ENCODE assay signal across 9 cellular contexts in genomic region chr16:11793840-11794239, GRCh38. TPM values are rescaled to one million over a fixed set of nuclear protein-coding genes. Genes with fewer than 3 reads are reported as not detected.
DNase-seq lines count a peak whose midpoint lies in the region; ATAC-seq, FAIRE-seq and TF ChIP-seq lines count a peak whose summit lies in the region.
"Had no signal": no experiment of that assay in that cellular context is flagged by ENCODE, and none has a peak within 500 bp of the region (broad histone marks: within the 10 kb centered on the region; RNA-seq: fewer than 3 reads in every experiment).

No MANE protein-coding gene starts in this region.

- POLR2A ChIA-PET in activated CD4-positive, alpha-beta memory T cell treated with anti-CD3 and anti-CD28 coated beads for 36 hours (lab: Charles Lee) = interaction anchor here (1.0 to 1.2 kb wide), 2 partner anchors 11 to 36 kb away, joined by 3 read pairs; no protein-coding TSS in a partner anchor

- H3K4me1 ChIP-seq in hepatocyte (ENCODE audit: insufficient read depth) (peaks cover 61% of the 10 kb centered on the region), stomach (peaks cover 68 to 85% (median 76%) of the 10 kb centered on the region in 4 donors)

- H3K27me3 Mint-ChIP-seq in activated T-cell treated with anti-CD3 and anti-CD28 coated beads, Interleukin-2, amount 50 U/mL, for 4 hours (ENCODE audit: low read depth) = no peaks in the 10 kb centered on the region
- H3K27me3 Mint-ChIP-seq in activated CD4-positive, alpha-beta memory T cell treated with anti-CD3 and anti-CD28 coated beads for 36 hours = no peaks in the 10 kb centered on the region

- no peak for TF ChIP-seq EP300 in stomach (IDR thresholded peaks at IDR 0.05)

- TF ChIP-seq POLR2A in stomach (IDR thresholded peaks at IDR 0.05) = no peak

- in situ Hi-C loops in GM13977 (cut with MboI; ENCODE audit: low pct_unique_long_range_greater_than_20kb, low sequenced_read_pairs, unreplicated experiment) = no loop called here

- H3K4me1 Mint-ChIP-seq in activated T-cell treated with anti-CD3 and anti-CD28 coated beads, Interleukin-2, amount 50 U/mL, for 4 hours (ENCODE audit: low read depth) = peaks cover 70% of the 10 kb centered on the region
- peaks cover 71% of the 10 kb centered on the region for H3K4me1 Mint-ChIP-seq in activated CD4-positive, alpha-beta memory T cell treated with anti-CD3 and anti-CD28 coated beads for 36 hours (ENCODE audit: low read depth)

- H3K27ac Mint-ChIP-seq in activated CD4-positive, alpha-beta memory T cell treated with anti-CD3 and anti-CD28 coated beads for 36 hours = peak overlapping the region; percentile 91

- no peak for TF ChIP-seq CTCF in hepatocyte (IDR thresholded peaks at IDR 0.05; ENCODE audit: poor library complexity)
- no peak for TF ChIP-seq CTCF in stomach (IDR thresholded peaks at IDR 0.05)
- TF ChIP-seq CTCF in GM13977 (IDR thresholded peaks at IDR 0.05; ENCODE audit: extremely low read depth, insufficient read depth, missing control alignments) = no peak
- no peak for TF ChIP-seq CTCF in D721Med (IDR thresholded peaks at IDR 0.05; ENCODE audit: insufficient read depth, missing control alignments)

- H3K9me2 ChIP-seq in hepatocyte (replicated peaks; ENCODE audit: insufficient read depth) = no peaks in the 10 kb centered on the region

- CTCF ChIA-PET in activated CD4-positive, alpha-beta memory T cell treated with anti-CD3 and anti-CD28 coated beads for 36 hours (lab: Charles Lee) = interaction anchor here (0.6 to 1.1 kb wide), 3 partner anchors 10 to 130 kb away, joined by 3 to 4 read pairs (median 3); no protein-coding TSS in a partner anchor

- H3K27ac ChIP-seq in hepatocyte (peak overlapping the region; percentile 98), stomach (peak overlapping the region in 4 of 5 donors; percentile 74 to 99 (median 88))

- DNase-seq in activated T-cell treated with anti-CD3 and anti-CD28 coated beads, Interleukin-2, amount 50 U/mL, for 4 hours = no peak
- DNase-seq in activated T-cell treated with anti-CD3 and anti-CD28 coated beads for 4 hours = no peak
- DNase-seq in activated CD4-positive, alpha-beta memory T cell treated with anti-CD3 and anti-CD28 coated beads for 36 hours = peak; percentile 36
- peak; percentile 51 for DNase-seq in hepatocyte (ENCODE audit: low spot score)
- no peak for DNase-seq in stomach
- no peak for DNase-seq in GM13977 (ENCODE audit: low spot score)
- no peak for DNase-seq in D721Med (ENCODE audit: insufficient read length, low spot score)
- no peak for DNase-seq in COLO829 (ENCODE audit: low spot score)
- DNase-seq: aorta had no signal

- no peaks in the 10 kb centered on the region for H3K27me3 ChIP-seq in hepatocyte
- H3K27me3 ChIP-seq in stomach = no peaks in the 10 kb centered on the region

- H3K79me2 ChIP-seq in hepatocyte = peaks cover 89% of the 10 kb centered on the region

- WGBS in hepatocyte (ENCODE audit: low lambda C conversion rate, missing lambda C conversion rate) = 65% methylated on average over 7 of the region's 7 CpGs
- 64 to 76% (median 73%) methylated on average over 7 of the region's 7 CpGs for WGBS in stomach, 5 donors

- H4K20me1 ChIP-seq in hepatocyte (ENCODE audit: insufficient read depth, poor library complexity, severe bottlenecking) = peaks cover 55% of the 10 kb centered on the region

- FAIRE-seq in D721Med (lab: Jason Lieb, UNC) = no peak

- intact Hi-C loops in activated CD4-positive, alpha-beta memory T cell treated with anti-CD3 and anti-CD28 coated beads for 36 hours (cut with micrococcal nuclease) = loop anchor here (1.0 kb wide), 1 partner anchor 11 kb away; no protein-coding TSS in a partner anchor
- intact Hi-C loops in stomach (cut with DNase I; ENCODE audit: low total_unique reads) = loop anchor here (10.0 kb wide), 1 partner anchor 49 kb away; the partner anchor contains the start of gene TXNDC11

- H2AFZ ChIP-seq in hepatocyte = no peak overlapping the region

- peak overlapping the region; percentile 90 for H3K4me3 Mint-ChIP-seq in activated T-cell treated with anti-CD3 and anti-CD28 coated beads, Interleukin-2, amount 50 U/mL, for 4 hours
- peak overlapping the region; percentile 85 for H3K4me3 Mint-ChIP-seq in activated CD4-positive, alpha-beta memory T cell treated with anti-CD3 and anti-CD28 coated beads for 36 hours

- H3K9me3 Mint-ChIP-seq in activated T-cell treated with anti-CD3 and anti-CD28 coated beads, Interleukin-2, amount 50 U/mL, for 4 hours = no peaks in the 10 kb centered on the region
- H3K9me3 Mint-ChIP-seq in activated CD4-positive, alpha-beta memory T cell treated with anti-CD3 and anti-CD28 coated beads for 36 hours = no peaks in the 10 kb centered on the region

- H3K4me3 ChIP-seq in hepatocyte (no peak overlapping the region), stomach (no peak overlapping the region)

- H3K9me3 ChIP-seq in hepatocyte (ENCODE audit: low read depth) = no peaks in the 10 kb centered on the region
- H3K9me3 ChIP-seq in stomach = no peaks in the 10 kb centered on the region

- peak overlapping the region; percentile 86 for H3K4me2 ChIP-seq in hepatocyte

- no peaks in the 10 kb centered on the region for H3K36me3 ChIP-seq in hepatocyte (replicated peaks; ENCODE audit: insufficient read depth, low read depth)
- H3K36me3 ChIP-seq in stomach = peaks cover 0 to 18% (median 4%) of the 10 kb centered on the region in 4 donors

- ATAC-seq in activated T-cell treated with anti-CD3 and anti-CD28 coated beads, Interleukin-2, amount 50 U/mL, for 4 hours = no peak

- H3K36me3 Mint-ChIP-seq in activated T-cell treated with anti-CD3 and anti-CD28 coated beads, Interleukin-2, amount 50 U/mL, for 4 hours (ENCODE audit: insufficient read depth) = peaks cover 15% of the 10 kb centered on the region
- H3K36me3 Mint-ChIP-seq in activated CD4-positive, alpha-beta memory T cell treated with anti-CD3 and anti-CD28 coated beads for 36 hours = peaks cover 30% of the 10 kb centered on the region

RNA-seq across cellular contexts. Expression of gene ZC3H7A, which starts 3.2 kb away (rescaled TPM):
- 10 to 100 TPM; 33.3 to 39.7 (median 38.4) TPM for total RNA-seq in activated T-cell treated with anti-CD3 and anti-CD28 coated beads, Interleukin-2, amount 50 U/mL, for 4 hours
- 10 to 100 TPM; 65.1 to 75.5 TPM for total RNA-seq in activated CD4-positive, alpha-beta memory T cell treated with anti-CD3 and anti-CD28 coated beads for 36 hours
- total RNA-seq in hepatocyte (38.0 and 40.3 TPM in 2 replicates), stomach (100 to 1,000 TPM in 1 of 5 donors, 10 to 100 TPM in 4; 49.1 to 110 (median 92.1) TPM)
- polyA plus RNA-seq in hepatocyte (34.1 and 34.9 TPM in 2 replicates), stomach (10 to 100 TPM; 16.1 to 23.3 (median 20.0) TPM)

RNA-seq across cellular contexts. Expression of gene TXNDC11, which starts 51.2 kb away (rescaled TPM):
- total RNA-seq in activated T-cell treated with anti-CD3 and anti-CD28 coated beads, Interleukin-2, amount 50 U/mL, for 4 hours = 10 to 100 TPM; 34.3 to 39.0 (median 35.5) TPM
- total RNA-seq in activated CD4-positive, alpha-beta memory T cell treated with anti-CD3 and anti-CD28 coated beads for 36 hours = 10 to 100 TPM; 28.4 to 29.9 TPM
- total RNA-seq in hepatocyte = 48.7 and 59.4 TPM in 2 replicates
- 58.5 and 59.4 TPM in 2 replicates for polyA plus RNA-seq in hepatocyte
- total RNA-seq in stomach = 10 to 100 TPM; 24.1 to 72.9 (median 51.1) TPM
- polyA plus RNA-seq in stomach = 10 to 100 TPM; 27.0 to 42.9 (median 41.3) TPM

RNA-seq across cellular contexts. Expression of gene RSL1D1, which starts 57.5 kb away (rescaled TPM):
- total RNA-seq in activated T-cell treated with anti-CD3 and anti-CD28 coated beads, Interleukin-2, amount 50 U/mL, for 4 hours = 100 to 1,000 TPM; 464 to 500 (median 484) TPM
- total RNA-seq in activated CD4-positive, alpha-beta memory T cell treated with anti-CD3 and anti-CD28 coated beads for 36 hours = 100 to 1,000 TPM; 287 to 296 TPM
- 138 and 162 TPM in 2 replicates for total RNA-seq in hepatocyte
- polyA plus RNA-seq in hepatocyte = 138 and 142 TPM in 2 replicates
- 100 to 1,000 TPM in 2 of 5 donors, 10 to 100 TPM in 3; 21.1 to 255 (median 87.8) TPM for total RNA-seq in stomach
- polyA plus RNA-seq in stomach = 100 to 1,000 TPM in 1 of 3 donors, 10 to 100 TPM in 2; 52.7 to 146 (median 65.6) TPM

Comparison
In these comparisons a context has a peak if more than half of its experiments do, and no peak if none do; other contexts are left out.
1. DNase-seq: peak in activated CD4-positive, alpha-beta memory T cell treated with anti-CD3 and anti-CD28 coated beads for 36 hours (single experiment) and hepatocyte (single experiment); none in activated T-cell treated with anti-CD3 and anti-CD28 coated beads, Interleukin-2, amount 50 U/mL, for 4 hours (single experiment), activated T-cell treated with anti-CD3 and anti-CD28 coated beads for 4 hours (single experiment), stomach (single experiment), GM13977 (single experiment), D721Med (single experiment) and COLO829 (single experiment).